1 cellular context compared by ENCODE assay signal in genomic region chr3:122562923-122563716, GRCh38.
TF ChIP-seq lines count a peak whose summit lies in the region.

No MANE protein-coding gene starts in this region.

TF ChIP-seq in K562, 482 proteins besides CTCF, POLR2A, EP300 and RAD21 (continues in another document):
- TF ChIP-seq ZNF143 (CRISPR knock-in tag; IDR thresholded peaks at IDR 0.05): no peak
- TF ChIP-seq NCOA4 (IDR thresholded peaks at IDR 0.05; ENCODE audit: partially characterized antibody): no peak
- TF ChIP-seq RBM25 (IDR thresholded peaks at IDR 0.05; ENCODE audit: low read depth, low read length, severe bottlenecking): no peak
- TF ChIP-seq EP400 (IDR thresholded peaks at IDR 0.05): peak; percentile 29; the same call in 1 of the 2 replicates
- no peak for TF ChIP-seq ZFP30 (CRISPR knock-in tag; IDR thresholded peaks at IDR 0.05; ENCODE audit: borderline replicate concordance)
- no peak for TF ChIP-seq SMARCA4 (IDR thresholded peaks at IDR 0.05)
- no peak for TF ChIP-seq ZNF121 (CRISPR knock-in tag; conservative IDR thresholded peaks at IDR 0.05)
- TF ChIP-seq MYNN (IDR thresholded peaks at IDR 0.05): no peak
- no peak for TF ChIP-seq MYNN (CRISPR knock-in tag; IDR thresholded peaks at IDR 0.05)
- no peak for TF ChIP-seq GATAD2A (IDR thresholded peaks at IDR 0.05)
- no peak for TF ChIP-seq ZFX (CRISPR knock-in tag; IDR thresholded peaks at IDR 0.05)
- TF ChIP-seq PPARD (CRISPR knock-in tag; IDR thresholded peaks at IDR 0.05): no peak
- no peak for TF ChIP-seq DMBX1 (CRISPR knock-in tag; IDR thresholded peaks at IDR 0.05; ENCODE audit: borderline replicate concordance)
- no peak for TF ChIP-seq HNRNPUL1 (IDR thresholded peaks at IDR 0.05; ENCODE audit: low read length)
- TF ChIP-seq ZNF146 (CRISPR knock-in tag; IDR thresholded peaks at IDR 0.05; ENCODE audit: unreplicated experiment): no peak
- no peak for TF ChIP-seq SMARCB1 (IDR thresholded peaks at IDR 0.05; ENCODE audit: insufficient read length, low read depth)
- TF ChIP-seq BCL6 (CRISPR knock-in tag; IDR thresholded peaks at IDR 0.05): no peak
- TF ChIP-seq SRSF9 (IDR thresholded peaks at IDR 0.05; ENCODE audit: borderline replicate concordance, low read depth, low read length): no peak
- no peak for TF ChIP-seq ZNF445 (CRISPR knock-in tag; IDR thresholded peaks at IDR 0.05; ENCODE audit: low read depth)
- no peak for TF ChIP-seq HOXB6 (CRISPR knock-in tag; IDR thresholded peaks at IDR 0.05; ENCODE audit: borderline replicate concordance)
- peak; percentile 26; the same call in 1 of the 2 replicates for TF ChIP-seq MGA (IDR thresholded peaks at IDR 0.05)
- no peak for TF ChIP-seq ZNF717 (CRISPR knock-in tag; IDR thresholded peaks at IDR 0.05)
- no peak for TF ChIP-seq ELF2 (CRISPR knock-in tag; IDR thresholded peaks at IDR 0.05)
- TF ChIP-seq SETDB1 (IDR thresholded peaks at IDR 0.05; ENCODE audit: low read length): no peak
- TF ChIP-seq MEIS2 (IDR thresholded peaks at IDR 0.05; ENCODE audit: partially characterized antibody): peak; percentile 55
- peak; percentile 74 for TF ChIP-seq ZNF263 (CRISPR knock-in tag; IDR thresholded peaks at IDR 0.05; ENCODE audit: borderline replicate concordance)
- no peak for TF ChIP-seq ZBTB12 (CRISPR knock-in tag; IDR thresholded peaks at IDR 0.05)
- no peak for TF ChIP-seq FOXA1 (IDR thresholded peaks at IDR 0.05; ENCODE audit: borderline replicate concordance)
- no peak for TF ChIP-seq ZNF280A (IDR thresholded peaks at IDR 0.05; ENCODE audit: low read depth, partially characterized antibody)
- no peak for TF ChIP-seq PBX2 (CRISPR knock-in tag; IDR thresholded peaks at IDR 0.05; ENCODE audit: low read depth)
- peak; percentile 70 for TF ChIP-seq PBX2 (tag; conservative IDR thresholded peaks at IDR 0.05; ENCODE audit: low read depth)
- no peak for TF ChIP-seq NFATC3 (IDR thresholded peaks at IDR 0.05)
- no peak for TF ChIP-seq XRCC5 (IDR thresholded peaks at IDR 0.05; ENCODE audit: low read depth, low read length)
- no peak for TF ChIP-seq SNAPC5 (CRISPR knock-in tag; IDR thresholded peaks at IDR 0.05)
- TF ChIP-seq MNT (conservative IDR thresholded peaks at IDR 0.05): 0 out of 4 replicates have a peak, but pooled peaks of 1 of the 2 experiments have one; percentile 18
- TF ChIP-seq E2F6 (IDR thresholded peaks at IDR 0.05; ENCODE audit: borderline replicate concordance in 1 of 2, extremely low read depth in 1 of 2, insufficient read depth in 1 of 2, insufficient read length in 1 of 2, low read depth in 1 of 2, low read length in 1 of 2, poor library complexity in 1 of 2, severe bottlenecking in 1 of 2): no peak
- no peak for TF ChIP-seq EGR1 (conservative IDR thresholded peaks at IDR 0.05)
- no peak for TF ChIP-seq NFE2L1 (tag; IDR thresholded peaks at IDR 0.05; ENCODE audit: borderline replicate concordance, low read depth)
- no peak for TF ChIP-seq NFXL1 (CRISPR knock-in tag; IDR thresholded peaks at IDR 0.05)
- no peak for TF ChIP-seq POLR2G (IDR thresholded peaks at IDR 0.05; ENCODE audit: low read depth, low read length)
- TF ChIP-seq ZKSCAN1 (IDR thresholded peaks at IDR 0.05; ENCODE audit: low read depth, low read length): no peak
- TF ChIP-seq RFX7 (CRISPR knock-in tag; IDR thresholded peaks at IDR 0.05): no peak
- no peak for TF ChIP-seq LEF1 (IDR thresholded peaks at IDR 0.05)
- peak; percentile 15; the same call in 1 of the 2 replicates for TF ChIP-seq L3MBTL2 (IDR thresholded peaks at IDR 0.05)
